In genomic region chr7:56074371-56074791, GRCh38 we compare ENCODE assay signal across 8 cellular contexts. TPM values are rescaled to one million over a fixed set of nuclear protein-coding genes. Genes with fewer than 3 reads are reported as not detected.
DNase-seq lines count a peak whose midpoint lies in the region; ATAC-seq lines count a peak whose summit lies in the region.

No MANE protein-coding gene starts in this region.

- H3K4me3 Mint-ChIP-seq in activated CD4-positive, alpha-beta memory T cell treated with anti-CD3 and anti-CD28 coated beads, Interleukin-2, amount 10 ng/mL, durations not matched to agents 7 days and 5 days: no peak overlapping the region

- WGBS in mesendoderm (ENCODE audit: extremely low coverage, insufficient coverage, low lambda C conversion rate): no CpG with 5 or more reads among the region's 19 CpGs

- CTCF ChIA-PET in activated CD4-positive, alpha-beta memory T cell treated with anti-CD3 and anti-CD28 coated beads, Interleukin-2, amount 10 ng/mL, durations not matched to agents 7 days and 5 days (lab: Charles Lee): interaction anchor here (0.6 to 4.1 kb wide), 20 partner anchors 8 to 481 kb away, joined by 3 to 40 read pairs (median 4); partner anchors contain the start of genes CCT6A, CHCHD2, PSPH and SUMF2

- H3K18ac ChIP-seq in mesendoderm (ENCODE audit: low read length): no peak overlapping the region

- no peak overlapping the region for H3K27ac Mint-ChIP-seq in activated CD4-positive, alpha-beta memory T cell treated with anti-CD3 and anti-CD28 coated beads, Interleukin-2, amount 10 ng/mL, durations not matched to agents 7 days and 5 days

- H4K5ac ChIP-seq in mesendoderm (ENCODE audit: low read length): no peak overlapping the region

- ATAC-seq in GM19452 (IDR thresholded peaks at IDR 0.05; ENCODE audit: unreplicated experiment) (peak; percentile 88), HG03469 (IDR thresholded peaks at IDR 0.05; ENCODE audit: unreplicated experiment) (peak; percentile 77)

- DNase-seq in COLO829 (ENCODE audit: low spot score) (peak; percentile 77), NCI-H774 (lab: John Stamatoyannopoulos, UW) (peak; percentile 28), mesendoderm (peak; percentile 92)
- peak; percentile 71 for DNase-seq in activated CD4-positive, alpha-beta memory T cell treated with anti-CD3 and anti-CD28 coated beads, Interleukin-2, amount 10 ng/mL, durations not matched to agents 7 days and 5 days
- peak; percentile 45 for DNase-seq in effector CD8-positive, alpha-beta T cell (lab: John Stamatoyannopoulos, UW)
- DNase-seq in stimulated activated CD8-positive, alpha-beta memory T cell treated with anti-CD3 and anti-CD28 coated beads, Interleukin-4, amount 100 ng/mL, for 4 hours (ENCODE audit: low read depth in 2 of 2, low spot score in 1 of 2): peak; percentile 12 to 52

- no peaks in the 10 kb centered on the region for H3K36me3 ChIP-seq in mesendoderm (ENCODE audit: control insufficient read depth, insufficient read depth, low read length)

- H3K79me1 ChIP-seq in mesendoderm (ENCODE audit: low read length): no peaks in the 10 kb centered on the region

- H3K4me2 ChIP-seq in mesendoderm (ENCODE audit: low read length): no peak overlapping the region

- H3K4me1 ChIP-seq in mesendoderm (ENCODE audit: control insufficient read depth, low read depth, low read length): no peaks in the 10 kb centered on the region

- H2BK120ac ChIP-seq in mesendoderm (ENCODE audit: low read depth, low read length): no peak overlapping the region

- H2BK15ac ChIP-seq in mesendoderm (replicated peaks; ENCODE audit: low read depth): no peak overlapping the region

- H3K23ac ChIP-seq in mesendoderm (ENCODE audit: low read length): no peak overlapping the region

- peaks cover 32% of the 10 kb centered on the region for H3K36me3 Mint-ChIP-seq in activated CD4-positive, alpha-beta memory T cell treated with anti-CD3 and anti-CD28 coated beads, Interleukin-2, amount 10 ng/mL, durations not matched to agents 7 days and 5 days (ENCODE audit: low read depth)

- no peak overlapping the region for H2AK5ac ChIP-seq in mesendoderm (ENCODE audit: low read length)

- H3K4me1 Mint-ChIP-seq in activated CD4-positive, alpha-beta memory T cell treated with anti-CD3 and anti-CD28 coated beads, Interleukin-2, amount 10 ng/mL, durations not matched to agents 7 days and 5 days: peaks cover 2% of the 10 kb centered on the region

- H3K27ac ChIP-seq in mesendoderm (ENCODE audit: low read depth, low read length): no peak overlapping the region

- no peak overlapping the region for H3K56ac ChIP-seq in mesendoderm (ENCODE audit: low read length)

- H3K9ac ChIP-seq in mesendoderm (ENCODE audit: low read length): no peak overlapping the region

- H3K27me3 ChIP-seq in mesendoderm (ENCODE audit: insufficient read depth, low read length, poor library complexity): no peaks in the 10 kb centered on the region

- H3K9me3 Mint-ChIP-seq in activated CD4-positive, alpha-beta memory T cell treated with anti-CD3 and anti-CD28 coated beads, Interleukin-2, amount 10 ng/mL, durations not matched to agents 7 days and 5 days: no peaks in the 10 kb centered on the region

- H3K4ac ChIP-seq in mesendoderm (ENCODE audit: low read depth, low read length): no peak overlapping the region

- no peak overlapping the region for H2BK5ac ChIP-seq in mesendoderm (ENCODE audit: low read length)

- no peaks in the 10 kb centered on the region for H3K27me3 Mint-ChIP-seq in activated CD4-positive, alpha-beta memory T cell treated with anti-CD3 and anti-CD28 coated beads, Interleukin-2, amount 10 ng/mL, durations not matched to agents 7 days and 5 days

- no peaks in the 10 kb centered on the region for H3K79me2 ChIP-seq in mesendoderm (ENCODE audit: control insufficient read depth, insufficient read depth, low read length)

- H3K4me3 ChIP-seq in mesendoderm (ENCODE audit: low read length): no peak overlapping the region

- no peak overlapping the region for H4K8ac ChIP-seq in mesendoderm (ENCODE audit: low read depth, low read length)

- POLR2A ChIA-PET in activated CD4-positive, alpha-beta memory T cell treated with anti-CD3 and anti-CD28 coated beads, Interleukin-2, amount 10 ng/mL, durations not matched to agents 7 days and 5 days (lab: Charles Lee): interaction anchor here (1.0 to 4.1 kb wide), 4 partner anchors 12 to 433 kb away, joined by 3 to 16 read pairs (median 6); partner anchors contain the start of gene CHCHD2

RNA-seq across cellular contexts. Expression of gene SUMF2, which starts 10.3 kb away (rescaled TPM):
- 100 to 1,000 TPM; 118 to 119 TPM for total RNA-seq in activated CD4-positive, alpha-beta memory T cell treated with anti-CD3 and anti-CD28 coated beads, Interleukin-2, amount 10 ng/mL, durations not matched to agents 7 days and 5 days
- polyA plus RNA-seq in mesendoderm (2013, experiment 1 of 2): 27.7 TPM
- 27.7 TPM for polyA plus RNA-seq in mesendoderm (2013, experiment 2 of 2)

RNA-seq across cellular contexts. Expression of gene PHKG1, which starts 18.4 kb away (rescaled TPM):
- total RNA-seq in activated CD4-positive, alpha-beta memory T cell treated with anti-CD3 and anti-CD28 coated beads, Interleukin-2, amount 10 ng/mL, durations not matched to agents 7 days and 5 days: 1 to 10 TPM; 1.5 to 2.2 TPM
- polyA plus RNA-seq in mesendoderm (2013, experiment 1 of 2): 0.10 TPM
- polyA plus RNA-seq in mesendoderm (2013, experiment 2 of 2): 0.06 TPM

RNA-seq across cellular contexts. Expression of gene CCT6A, which starts 22.8 kb away (rescaled TPM):
- total RNA-seq in activated CD4-positive, alpha-beta memory T cell treated with anti-CD3 and anti-CD28 coated beads, Interleukin-2, amount 10 ng/mL, durations not matched to agents 7 days and 5 days: 100 to 1,000 TPM; 105 TPM
- 470 TPM for polyA plus RNA-seq in mesendoderm (2013, experiment 1 of 2)
- 462 TPM for polyA plus RNA-seq in mesendoderm (2013, experiment 2 of 2)

RNA-seq across cellular contexts. Expression of gene PSPH, which starts 23.1 kb away (rescaled TPM):
- 10 to 100 TPM; 12.0 to 13.7 TPM for total RNA-seq in activated CD4-positive, alpha-beta memory T cell treated with anti-CD3 and anti-CD28 coated beads, Interleukin-2, amount 10 ng/mL, durations not matched to agents 7 days and 5 days
- 23.3 TPM for polyA plus RNA-seq in mesendoderm (2013, experiment 1 of 2)
- 24.0 TPM for polyA plus RNA-seq in mesendoderm (2013, experiment 2 of 2)

RNA-seq across cellular contexts. Expression of gene CHCHD2, which starts 31.9 kb away (rescaled TPM):
- total RNA-seq in activated CD4-positive, alpha-beta memory T cell treated with anti-CD3 and anti-CD28 coated beads, Interleukin-2, amount 10 ng/mL, durations not matched to agents 7 days and 5 days: 100 to 1,000 TPM; 482 to 505 TPM
- polyA plus RNA-seq in mesendoderm (2013, experiment 1 of 2): 182 TPM
- 181 TPM for polyA plus RNA-seq in mesendoderm (2013, experiment 2 of 2)

Comparison
In these comparisons a context has a peak if more than half of its experiments do, and no peak if none do; other contexts are left out.
1. DNase-seq: peak in every context shown above with its lines; median percentile 92 in mesendoderm; 77 in COLO829; 71 in activated CD4-positive, alpha-beta memory T cell treated with anti-CD3 and anti-CD28 coated beads, Interleukin-2, amount 10 ng/mL, durations not matched to agents 7 days and 5 days; 45 in effector CD8-positive, alpha-beta T cell; 32 in stimulated activated CD8-positive, alpha-beta memory T cell treated with anti-CD3 and anti-CD28 coated beads, Interleukin-4, amount 100 ng/mL, for 4 hours; 28 in NCI-H774.